23 cellular contexts compared by ENCODE assay signal in genomic region chr2:227610123-227610522, GRCh38. TPM values are rescaled to one million over a fixed set of nuclear protein-coding genes. Genes with fewer than 3 reads are reported as not detected.
"Had no signal": no experiment of that assay in that cellular context is flagged by ENCODE, and none has a peak within 500 bp of the region (broad histone marks: within the 10 kb centered on the region; RNA-seq: fewer than 3 reads in every experiment).

No MANE protein-coding gene starts in this region.

- H3K36me3 Mint-ChIP-seq: brain had no signal

- H3K9me3 Mint-ChIP-seq: activated CD4-positive, alpha-beta T cell treated with anti-CD3 and anti-CD28 coated beads, Interleukin-2, amount 10 ng/mL, durations not matched to agents 7 days and 5 days; activated T-helper 1 cell treated with anti-CD3 and anti-CD28 coated beads, Interleukin-12 subunit alpha, Interleukin-12 subunit beta, Interleukin-2, Interleukin-4 antibody, amounts not matched to agents 30 ng/mL and 10 ng/mL and 1 ng/mL, durations not matched to agents 14 hours and 24 hours and 36 hours; brain; nephron progenitor cell had no signal

- H3K4me3 Mint-ChIP-seq: activated CD4-positive, alpha-beta T cell treated with anti-CD3 and anti-CD28 coated beads, Interleukin-2, amount 10 ng/mL, durations not matched to agents 7 days and 5 days; activated CD8-positive, alpha-beta T cell treated with anti-CD3 and anti-CD28 coated beads, Interleukin-2, amount 10 ng/mL, durations not matched to agents 7 days and 5 days; activated T-helper 1 cell treated with anti-CD3 and anti-CD28 coated beads, Interleukin-12 subunit alpha, Interleukin-12 subunit beta, Interleukin-2, Interleukin-4 antibody, amounts not matched to agents 30 ng/mL and 10 ng/mL and 1 ng/mL, durations not matched to agents 14 hours and 24 hours and 36 hours; brain; nephron progenitor cell had no signal

- H3K4me1 Mint-ChIP-seq: brain, nephron progenitor cell had no signal

- H3K27ac Mint-ChIP-seq: activated CD4-positive, alpha-beta T cell treated with anti-CD3 and anti-CD28 coated beads, Interleukin-2, amount 10 ng/mL, durations not matched to agents 7 days and 5 days; activated CD8-positive, alpha-beta T cell treated with anti-CD3 and anti-CD28 coated beads, Interleukin-2, amount 10 ng/mL, durations not matched to agents 7 days and 5 days; activated T-helper 1 cell treated with anti-CD3 and anti-CD28 coated beads, Interleukin-12 subunit alpha, Interleukin-12 subunit beta, Interleukin-2, Interleukin-4 antibody, amounts not matched to agents 30 ng/mL and 10 ng/mL and 1 ng/mL, durations not matched to agents 14 hours and 24 hours and 36 hours; brain; nephron progenitor cell had no signal

- ATAC-seq: activated CD4-positive, CD25-positive, alpha-beta regulatory T cell treated with anti-CD3 and anti-CD28 coated beads, Interleukin-2, amount 50 U/mL, for 24 hours; activated CD8-positive, alpha-beta T cell treated with anti-CD3 and anti-CD28 coated beads, Interleukin-2, amount 10 ng/mL, durations not matched to agents 7 days and 5 days; heart right ventricle; left colon; lower lobe of right lung; mucosa of descending colon; pancreas; psoas muscle had no signal

- DNase-seq: activated CD4-positive, alpha-beta T cell treated with anti-CD3 and anti-CD28 coated beads, Interleukin-2, amount 10 ng/mL, durations not matched to agents 7 days and 5 days; activated CD8-positive, alpha-beta T cell treated with anti-CD3 and anti-CD28 coated beads, Interleukin-2, amount 10 ng/mL, durations not matched to agents 7 days and 5 days; activated gamma-delta T cell; activated naive CD4-positive, alpha-beta T cell treated with anti-CD3 and anti-CD28 coated beads, Interleukin-2, amount 50 U/mL, for 16 hours; aorta; heart right ventricle; left colon; lower lobe of right lung; mesendoderm; mucosa of descending colon; nephron progenitor cell; pancreas; psoas muscle; stimulated activated CD4-positive, alpha-beta T cell treated with anti-CD3 and anti-CD28 coated beads, Interleukin-4, amount 100 ng/mL, for 24 hours; stimulated activated naive CD4-positive, alpha-beta T cell treated with Interleukin-2 at 50 U/mL for 16 hours; upper lobe of left lung had no signal

RNA-seq across cellular contexts. Expression of gene SCYGR3, which starts 4.5 kb away (rescaled TPM):
- total RNA-seq: activated CD4-positive, alpha-beta T cell treated with anti-CD3 and anti-CD28 coated beads, Interleukin-2, amount 10 ng/mL, durations not matched to agents 7 days and 5 days; activated CD8-positive, alpha-beta T cell treated with anti-CD3 and anti-CD28 coated beads, Interleukin-2, amount 10 ng/mL, durations not matched to agents 7 days and 5 days; activated T-helper 1 cell treated with anti-CD3 and anti-CD28 coated beads, Interleukin-12 subunit alpha, Interleukin-12 subunit beta, Interleukin-2, Interleukin-4 antibody, amounts not matched to agents 30 ng/mL and 10 ng/mL and 1 ng/mL, durations not matched to agents 14 hours and 24 hours and 36 hours; aorta; cardiac septum; chondrocyte; fibroblast of villous mesenchyme; heart right ventricle; left colon; lower lobe of right lung; mucosa of descending colon; pancreas; psoas muscle; right atrium auricular region; upper lobe of left lung had no signal

RNA-seq across cellular contexts. Expression of gene SCYGR4, which starts 7.2 kb away (rescaled TPM):
- total RNA-seq: activated CD4-positive, alpha-beta T cell treated with anti-CD3 and anti-CD28 coated beads, Interleukin-2, amount 10 ng/mL, durations not matched to agents 7 days and 5 days; activated CD8-positive, alpha-beta T cell treated with anti-CD3 and anti-CD28 coated beads, Interleukin-2, amount 10 ng/mL, durations not matched to agents 7 days and 5 days; activated T-helper 1 cell treated with anti-CD3 and anti-CD28 coated beads, Interleukin-12 subunit alpha, Interleukin-12 subunit beta, Interleukin-2, Interleukin-4 antibody, amounts not matched to agents 30 ng/mL and 10 ng/mL and 1 ng/mL, durations not matched to agents 14 hours and 24 hours and 36 hours; aorta; cardiac septum; chondrocyte; fibroblast of villous mesenchyme; heart right ventricle; left colon; lower lobe of right lung; mucosa of descending colon; pancreas; psoas muscle; right atrium auricular region; upper lobe of left lung had no signal

RNA-seq across cellular contexts. Expression of gene SCYGR2, which starts 11.4 kb away (rescaled TPM):
- total RNA-seq: activated CD4-positive, alpha-beta T cell treated with anti-CD3 and anti-CD28 coated beads, Interleukin-2, amount 10 ng/mL, durations not matched to agents 7 days and 5 days; activated CD8-positive, alpha-beta T cell treated with anti-CD3 and anti-CD28 coated beads, Interleukin-2, amount 10 ng/mL, durations not matched to agents 7 days and 5 days; activated T-helper 1 cell treated with anti-CD3 and anti-CD28 coated beads, Interleukin-12 subunit alpha, Interleukin-12 subunit beta, Interleukin-2, Interleukin-4 antibody, amounts not matched to agents 30 ng/mL and 10 ng/mL and 1 ng/mL, durations not matched to agents 14 hours and 24 hours and 36 hours; aorta; cardiac septum; chondrocyte; fibroblast of villous mesenchyme; heart right ventricle; left colon; lower lobe of right lung; mucosa of descending colon; pancreas; psoas muscle; right atrium auricular region; upper lobe of left lung had no signal

RNA-seq across cellular contexts. Expression of gene SCYGR5, which starts 56.5 kb away (rescaled TPM):
- total RNA-seq: activated CD4-positive, alpha-beta T cell treated with anti-CD3 and anti-CD28 coated beads, Interleukin-2, amount 10 ng/mL, durations not matched to agents 7 days and 5 days; activated CD8-positive, alpha-beta T cell treated with anti-CD3 and anti-CD28 coated beads, Interleukin-2, amount 10 ng/mL, durations not matched to agents 7 days and 5 days; activated T-helper 1 cell treated with anti-CD3 and anti-CD28 coated beads, Interleukin-12 subunit alpha, Interleukin-12 subunit beta, Interleukin-2, Interleukin-4 antibody, amounts not matched to agents 30 ng/mL and 10 ng/mL and 1 ng/mL, durations not matched to agents 14 hours and 24 hours and 36 hours; aorta; cardiac septum; chondrocyte; fibroblast of villous mesenchyme; heart right ventricle; left colon; lower lobe of right lung; mucosa of descending colon; pancreas; psoas muscle; right atrium auricular region; upper lobe of left lung had no signal
